Comparison of ENCODE assay signal across 21 cellular contexts in genomic region chr3:16094644-16095272, GRCh38.
"Had no signal": no experiment of that assay in that cellular context is flagged by ENCODE, and none has a peak within 500 bp of the region (broad histone marks: within the 10 kb centered on the region; RNA-seq: fewer than 3 reads in every experiment).

No MANE protein-coding gene starts in this region.

- ATAC-seq: activated CD4-positive, alpha-beta T cell treated with anti-CD3 and anti-CD28 coated beads for 36 hours; activated naive CD4-positive, alpha-beta T cell treated with anti-CD3 and anti-CD28 coated beads, Interleukin-2, amount 50 U/mL, for 72 hours; foreskin keratinocyte; left cardiac atrium; lower lobe of right lung; right lobe of liver; stimulated activated memory B cell treated with anti-CD40 and anti-IgM and Interleukin-4, amounts not matched to agents 10 μg/mL and 1 μg/mL and 100 μg/mL, for 72 hours; upper lobe of right lung; WTC11 had no signal

- H3K4me3 ChIP-seq: esophagus muscularis mucosa, lower lobe of right lung, prostate gland, right lobe of liver, smooth muscle cell, testis, upper lobe of right lung had no signal

- H3K9me3 ChIP-seq: esophagus muscularis mucosa, lower lobe of right lung, prostate gland, right lobe of liver, testis, upper lobe of right lung had no signal

- H3K36me3 ChIP-seq: esophagus muscularis mucosa, lower lobe of right lung, prostate gland, right lobe of liver, upper lobe of right lung had no signal

- H3K27ac ChIP-seq: esophagus muscularis mucosa, foreskin keratinocyte, lower lobe of right lung, prostate gland, testis, upper lobe of right lung had no signal

- H3K4me1 ChIP-seq: prostate gland, right lobe of liver had no signal

- DNase-seq: activated CD4-positive, alpha-beta T cell treated with anti-CD3 and anti-CD28 coated beads for 36 hours; activated CD4-positive, alpha-beta T cell treated with anti-CD3 and anti-CD28 coated beads, Interleukin-2, amount 50 U/mL, for 48 hours; activated gamma-delta T cell; amniotic stem cell; cerebellar nuclear complex; effector CD8-positive, alpha-beta T cell; foreskin keratinocyte; hippocampal formation; left cardiac atrium; lower lobe of right lung; occipital lobe; right lobe of liver; stimulated activated CD4-positive, alpha-beta T cell treated with anti-CD3 and anti-CD28 coated beads, Interleukin-4, amount 100 ng/mL, for 24 hours; testis; upper lobe of right lung had no signal

- H3K27me3 ChIP-seq: esophagus muscularis mucosa, foreskin keratinocyte, right lobe of liver, testis, upper lobe of right lung had no signal
